Comparison of ENCODE assay signal across 1 cellular context in the genomic region with DNA sequence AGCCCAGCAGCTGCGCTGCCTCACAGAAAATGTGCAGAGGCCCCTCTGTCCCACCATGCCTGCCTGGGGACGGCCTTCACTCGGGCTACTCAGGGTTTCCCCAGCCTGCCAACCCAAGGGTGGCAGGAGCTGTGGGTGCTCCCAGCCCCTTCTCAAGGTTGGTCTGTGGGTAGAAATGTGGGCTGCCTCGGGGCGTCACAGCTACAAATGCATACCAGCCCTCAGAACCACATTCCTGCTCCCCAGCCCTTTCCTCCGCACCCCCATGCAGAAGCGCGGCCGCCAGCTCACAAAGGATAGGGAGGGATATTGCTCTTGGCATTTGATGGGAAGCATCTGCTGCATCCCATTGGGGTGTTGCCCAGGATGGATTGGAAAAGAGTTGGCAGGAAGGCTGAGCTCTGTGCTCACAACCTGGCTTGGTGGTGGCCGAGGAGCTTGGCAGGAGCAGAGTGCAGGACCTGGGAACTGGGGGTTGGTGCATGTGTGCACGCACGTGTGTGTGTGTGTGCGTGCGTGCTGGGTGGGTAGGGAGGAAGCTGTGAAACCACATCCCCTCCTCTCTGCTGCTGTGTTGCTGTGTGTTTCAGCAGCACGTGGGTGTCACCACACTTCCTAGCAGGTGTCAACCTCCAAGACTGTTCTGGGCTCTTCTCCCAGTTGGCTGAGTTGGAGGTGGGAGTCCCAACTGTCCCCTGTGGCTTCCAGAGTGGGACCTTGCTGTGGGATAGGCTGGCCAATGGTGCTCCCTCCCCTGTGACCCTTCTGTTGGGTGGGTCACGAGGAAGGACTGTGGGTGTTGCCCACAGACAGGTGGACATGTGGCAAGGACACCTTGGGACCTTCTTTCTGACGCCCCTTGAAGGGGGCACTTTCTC.
TF ChIP-seq lines count a peak whose summit lies in the region.

No MANE protein-coding gene starts in this region.

TF ChIP-seq in GM12878, 131 proteins besides CTCF, POLR2A, EP300 and RAD21 (continued from another document and continues in another):
- TF ChIP-seq CHD2 (IDR thresholded peaks at IDR 0.05; ENCODE audit: borderline replicate concordance, low read depth, low read length) (peak; percentile 93), JUNB (IDR thresholded peaks at IDR 0.05) (no peak; the same call in 1 of the 2 replicates), SPI1 (IDR thresholded peaks at IDR 0.05; ENCODE audit: borderline replicate concordance, insufficient read depth, low read depth, low read length) (peak; percentile 72; the same call in 1 of the 2 replicates), ZNF217 (IDR thresholded peaks at IDR 0.05) (no peak), ZNF207 (IDR thresholded peaks at IDR 0.05; ENCODE audit: borderline replicate concordance) (peak; percentile 75; the same call in 1 of the 2 replicates), NFIC (IDR thresholded peaks at IDR 0.05; ENCODE audit: low read depth, low read length) (no peak), NFXL1 (IDR thresholded peaks at IDR 0.05; ENCODE audit: borderline replicate concordance) (no peak), HDGF (IDR thresholded peaks at IDR 0.05) (peak; percentile 100), KDM1A (IDR thresholded peaks at IDR 0.05; ENCODE audit: borderline replicate concordance) (no peak), CBX5 (IDR thresholded peaks at IDR 0.05; ENCODE audit: low read depth) (no peak), POU2F2 (IDR thresholded peaks at IDR 0.05; ENCODE audit: borderline replicate concordance, low read depth, low read length) (peak; percentile 87), LARP7 (IDR thresholded peaks at IDR 0.05) (no peak; the same call in none of the 2 replicates), MTA2 (IDR thresholded peaks at IDR 0.05; ENCODE audit: low read depth) (peak; percentile 92), ZSCAN29 (IDR thresholded peaks at IDR 0.05) (0 out of 2 replicates have a peak, but pooled peaks have one; percentile 52), STAT3 (IDR thresholded peaks at IDR 0.05; ENCODE audit: low read depth, low read length) (0 out of 2 replicates have a peak, but pooled peaks have one; percentile 62), NFYA (IDR thresholded peaks at IDR 0.05; ENCODE audit: borderline replicate concordance, low read depth, low read length) (no peak), STAT1 (conservative IDR thresholded peaks at IDR 0.05) (no peak), RUNX3 (IDR thresholded peaks at IDR 0.05; ENCODE audit: low read length) (no peak), ZNF384 (IDR thresholded peaks at IDR 0.05; ENCODE audit: borderline replicate concordance, low read depth, low read length) (no peak), GATAD2B (conservative IDR thresholded peaks at IDR 0.05; ENCODE audit: low read depth) (peak; percentile 96), RCOR1 (conservative IDR thresholded peaks at IDR 0.05; ENCODE audit: low read depth, low read length) (0 out of 2 replicates have a peak, but pooled peaks have one; percentile 56), HDAC6 (IDR thresholded peaks at IDR 0.05; ENCODE audit: unreplicated experiment) (no peak)
- TF ChIP-seq, protein P1, sequence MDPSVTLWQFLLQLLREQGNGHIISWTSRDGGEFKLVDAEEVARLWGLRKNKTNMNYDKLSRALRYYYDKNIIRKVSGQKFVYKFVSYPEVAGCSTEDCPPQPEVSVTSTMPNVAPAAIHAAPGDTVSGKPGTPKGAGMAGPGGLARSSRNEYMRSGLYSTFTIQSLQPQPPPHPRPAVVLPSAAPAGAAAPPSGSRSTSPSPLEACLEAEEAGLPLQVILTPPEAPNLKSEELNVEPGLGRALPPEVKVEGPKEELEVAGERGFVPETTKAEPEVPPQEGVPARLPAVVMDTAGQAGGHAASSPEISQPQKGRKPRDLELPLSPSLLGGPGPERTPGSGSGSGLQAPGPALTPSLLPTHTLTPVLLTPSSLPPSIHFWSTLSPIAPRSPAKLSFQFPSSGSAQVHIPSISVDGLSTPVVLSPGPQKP (IDR thresholded peaks at IDR 0.05; ENCODE audit: low read depth, low read length): peak; percentile 55; the same call in 1 of the 2 replicates
- TF ChIP-seq, protein P2, sequence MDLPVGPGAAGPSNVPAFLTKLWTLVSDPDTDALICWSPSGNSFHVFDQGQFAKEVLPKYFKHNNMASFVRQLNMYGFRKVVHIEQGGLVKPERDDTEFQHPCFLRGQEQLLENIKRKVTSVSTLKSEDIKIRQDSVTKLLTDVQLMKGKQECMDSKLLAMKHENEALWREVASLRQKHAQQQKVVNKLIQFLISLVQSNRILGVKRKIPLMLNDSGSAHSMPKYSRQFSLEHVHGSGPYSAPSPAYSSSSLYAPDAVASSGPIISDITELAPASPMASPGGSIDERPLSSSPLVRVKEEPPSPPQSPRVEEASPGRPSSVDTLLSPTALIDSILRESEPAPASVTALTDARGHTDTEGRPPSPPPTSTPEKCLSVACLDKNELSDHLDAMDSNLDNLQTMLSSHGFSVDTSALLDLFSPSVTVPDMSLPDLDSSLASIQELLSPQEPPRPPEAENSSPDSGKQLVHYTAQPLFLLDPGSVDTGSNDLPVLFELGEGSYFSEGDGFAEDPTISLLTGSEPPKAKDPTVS (IDR thresholded peaks at IDR 0.05; ENCODE audit: low read depth, low read length): 0 out of 2 replicates have a peak, but pooled peaks have one; percentile 28
- TF ChIP-seq, protein P3, sequence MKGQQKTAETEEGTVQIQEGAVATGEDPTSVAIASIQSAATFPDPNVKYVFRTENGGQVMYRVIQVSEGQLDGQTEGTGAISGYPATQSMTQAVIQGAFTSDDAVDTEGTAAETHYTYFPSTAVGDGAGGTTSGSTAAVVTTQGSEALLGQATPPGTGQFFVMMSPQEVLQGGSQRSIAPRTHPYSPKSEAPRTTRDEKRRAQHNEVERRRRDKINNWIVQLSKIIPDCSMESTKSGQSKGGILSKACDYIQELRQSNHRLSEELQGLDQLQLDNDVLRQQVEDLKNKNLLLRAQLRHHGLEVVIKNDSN (IDR thresholded peaks at IDR 0.05; ENCODE audit: borderline replicate concordance, extremely low read length, insufficient read depth, low read depth, low read length): peak; percentile 82
- TF ChIP-seq, protein P4, sequence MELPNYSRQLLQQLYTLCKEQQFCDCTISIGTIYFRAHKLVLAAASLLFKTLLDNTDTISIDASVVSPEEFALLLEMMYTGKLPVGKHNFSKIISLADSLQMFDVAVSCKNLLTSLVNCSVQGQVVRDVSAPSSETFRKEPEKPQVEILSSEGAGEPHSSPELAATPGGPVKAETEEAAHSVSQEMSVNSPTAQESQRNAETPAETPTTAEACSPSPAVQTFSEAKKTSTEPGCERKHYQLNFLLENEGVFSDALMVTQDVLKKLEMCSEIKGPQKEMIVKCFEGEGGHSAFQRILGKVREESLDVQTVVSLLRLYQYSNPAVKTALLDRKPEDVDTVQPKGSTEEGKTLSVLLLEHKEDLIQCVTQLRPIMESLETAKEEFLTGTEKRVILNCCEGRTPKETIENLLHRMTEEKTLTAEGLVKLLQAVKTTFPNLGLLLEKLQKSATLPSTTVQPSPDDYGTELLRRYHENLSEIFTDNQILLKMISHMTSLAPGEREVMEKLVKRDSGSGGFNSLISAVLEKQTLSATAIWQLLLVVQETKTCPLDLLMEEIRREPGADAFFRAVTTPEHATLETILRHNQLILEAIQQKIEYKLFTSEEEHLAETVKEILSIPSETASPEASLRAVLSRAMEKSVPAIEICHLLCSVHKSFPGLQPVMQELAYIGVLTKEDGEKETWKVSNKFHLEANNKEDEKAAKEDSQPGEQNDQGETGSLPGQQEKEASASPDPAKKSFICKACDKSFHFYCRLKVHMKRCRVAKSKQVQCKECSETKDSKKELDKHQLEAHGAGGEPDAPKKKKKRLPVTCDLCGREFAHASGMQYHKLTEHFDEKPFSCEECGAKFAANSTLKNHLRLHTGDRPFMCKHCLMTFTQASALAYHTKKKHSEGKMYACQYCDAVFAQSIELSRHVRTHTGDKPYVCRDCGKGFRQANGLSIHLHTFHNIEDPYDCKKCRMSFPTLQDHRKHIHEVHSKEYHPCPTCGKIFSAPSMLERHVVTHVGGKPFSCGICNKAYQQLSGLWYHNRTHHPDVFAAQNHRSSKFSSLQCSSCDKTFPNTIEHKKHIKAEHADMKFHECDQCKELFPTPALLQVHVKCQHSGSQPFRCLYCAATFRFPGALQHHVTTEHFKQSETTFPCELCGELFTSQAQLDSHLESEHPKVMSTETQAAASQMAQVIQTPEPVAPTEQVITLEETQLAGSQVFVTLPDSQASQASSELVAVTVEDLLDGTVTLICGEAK (IDR thresholded peaks at IDR 0.05; ENCODE audit: borderline replicate concordance): peak; percentile 59; the same call in 1 of the 2 replicates
- TF ChIP-seq, protein P5, sequence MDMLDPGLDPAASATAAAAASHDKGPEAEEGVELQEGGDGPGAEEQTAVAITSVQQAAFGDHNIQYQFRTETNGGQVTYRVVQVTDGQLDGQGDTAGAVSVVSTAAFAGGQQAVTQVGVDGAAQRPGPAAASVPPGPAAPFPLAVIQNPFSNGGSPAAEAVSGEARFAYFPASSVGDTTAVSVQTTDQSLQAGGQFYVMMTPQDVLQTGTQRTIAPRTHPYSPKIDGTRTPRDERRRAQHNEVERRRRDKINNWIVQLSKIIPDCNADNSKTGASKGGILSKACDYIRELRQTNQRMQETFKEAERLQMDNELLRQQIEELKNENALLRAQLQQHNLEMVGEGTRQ (IDR thresholded peaks at IDR 0.05; ENCODE audit: borderline replicate concordance, low read depth, low read length): peak; percentile 74
- TF ChIP-seq, protein P6, sequence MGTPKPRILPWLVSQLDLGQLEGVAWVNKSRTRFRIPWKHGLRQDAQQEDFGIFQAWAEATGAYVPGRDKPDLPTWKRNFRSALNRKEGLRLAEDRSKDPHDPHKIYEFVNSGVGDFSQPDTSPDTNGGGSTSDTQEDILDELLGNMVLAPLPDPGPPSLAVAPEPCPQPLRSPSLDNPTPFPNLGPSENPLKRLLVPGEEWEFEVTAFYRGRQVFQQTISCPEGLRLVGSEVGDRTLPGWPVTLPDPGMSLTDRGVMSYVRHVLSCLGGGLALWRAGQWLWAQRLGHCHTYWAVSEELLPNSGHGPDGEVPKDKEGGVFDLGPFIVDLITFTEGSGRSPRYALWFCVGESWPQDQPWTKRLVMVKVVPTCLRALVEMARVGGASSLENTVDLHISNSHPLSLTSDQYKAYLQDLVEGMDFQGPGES (IDR thresholded peaks at IDR 0.05): no peak
- TF ChIP-seq, protein P7, sequence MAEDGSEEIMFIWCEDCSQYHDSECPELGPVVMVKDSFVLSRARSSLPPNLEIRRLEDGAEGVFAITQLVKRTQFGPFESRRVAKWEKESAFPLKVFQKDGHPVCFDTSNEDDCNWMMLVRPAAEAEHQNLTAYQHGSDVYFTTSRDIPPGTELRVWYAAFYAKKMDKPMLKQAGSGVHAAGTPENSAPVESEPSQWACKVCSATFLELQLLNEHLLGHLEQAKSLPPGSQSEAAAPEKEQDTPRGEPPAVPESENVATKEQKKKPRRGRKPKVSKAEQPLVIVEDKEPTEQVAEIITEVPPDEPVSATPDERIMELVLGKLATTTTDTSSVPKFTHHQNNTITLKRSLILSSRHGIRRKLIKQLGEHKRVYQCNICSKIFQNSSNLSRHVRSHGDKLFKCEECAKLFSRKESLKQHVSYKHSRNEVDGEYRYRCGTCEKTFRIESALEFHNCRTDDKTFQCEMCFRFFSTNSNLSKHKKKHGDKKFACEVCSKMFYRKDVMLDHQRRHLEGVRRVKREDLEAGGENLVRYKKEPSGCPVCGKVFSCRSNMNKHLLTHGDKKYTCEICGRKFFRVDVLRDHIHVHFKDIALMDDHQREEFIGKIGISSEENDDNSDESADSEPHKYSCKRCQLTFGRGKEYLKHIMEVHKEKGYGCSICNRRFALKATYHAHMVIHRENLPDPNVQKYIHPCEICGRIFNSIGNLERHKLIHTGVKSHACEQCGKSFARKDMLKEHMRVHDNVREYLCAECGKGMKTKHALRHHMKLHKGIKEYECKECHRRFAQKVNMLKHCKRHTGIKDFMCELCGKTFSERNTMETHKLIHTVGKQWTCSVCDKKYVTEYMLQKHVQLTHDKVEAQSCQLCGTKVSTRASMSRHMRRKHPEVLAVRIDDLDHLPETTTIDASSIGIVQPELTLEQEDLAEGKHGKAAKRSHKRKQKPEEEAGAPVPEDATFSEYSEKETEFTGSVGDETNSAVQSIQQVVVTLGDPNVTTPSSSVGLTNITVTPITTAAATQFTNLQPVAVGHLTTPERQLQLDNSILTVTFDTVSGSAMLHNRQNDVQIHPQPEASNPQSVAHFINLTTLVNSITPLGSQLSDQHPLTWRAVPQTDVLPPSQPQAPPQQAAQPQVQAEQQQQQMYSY (CRISPR knock-in tag; IDR thresholded peaks at IDR 0.05): no peak
- TF ChIP-seq, protein P8, sequence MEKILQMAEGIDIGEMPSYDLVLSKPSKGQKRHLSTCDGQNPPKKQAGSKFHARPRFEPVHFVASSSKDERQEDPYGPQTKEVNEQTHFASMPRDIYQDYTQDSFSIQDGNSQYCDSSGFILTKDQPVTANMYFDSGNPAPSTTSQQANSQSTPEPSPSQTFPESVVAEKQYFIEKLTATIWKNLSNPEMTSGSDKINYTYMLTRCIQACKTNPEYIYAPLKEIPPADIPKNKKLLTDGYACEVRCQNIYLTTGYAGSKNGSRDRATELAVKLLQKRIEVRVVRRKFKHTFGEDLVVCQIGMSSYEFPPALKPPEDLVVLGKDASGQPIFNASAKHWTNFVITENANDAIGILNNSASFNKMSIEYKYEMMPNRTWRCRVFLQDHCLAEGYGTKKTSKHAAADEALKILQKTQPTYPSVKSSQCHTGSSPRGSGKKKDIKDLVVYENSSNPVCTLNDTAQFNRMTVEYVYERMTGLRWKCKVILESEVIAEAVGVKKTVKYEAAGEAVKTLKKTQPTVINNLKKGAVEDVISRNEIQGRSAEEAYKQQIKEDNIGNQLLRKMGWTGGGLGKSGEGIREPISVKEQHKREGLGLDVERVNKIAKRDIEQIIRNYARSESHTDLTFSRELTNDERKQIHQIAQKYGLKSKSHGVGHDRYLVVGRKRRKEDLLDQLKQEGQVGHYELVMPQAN (conservative IDR thresholded peaks at IDR 0.05): peak; percentile 63; the same call in 1 of the 2 replicates
- TF ChIP-seq, protein P9, sequence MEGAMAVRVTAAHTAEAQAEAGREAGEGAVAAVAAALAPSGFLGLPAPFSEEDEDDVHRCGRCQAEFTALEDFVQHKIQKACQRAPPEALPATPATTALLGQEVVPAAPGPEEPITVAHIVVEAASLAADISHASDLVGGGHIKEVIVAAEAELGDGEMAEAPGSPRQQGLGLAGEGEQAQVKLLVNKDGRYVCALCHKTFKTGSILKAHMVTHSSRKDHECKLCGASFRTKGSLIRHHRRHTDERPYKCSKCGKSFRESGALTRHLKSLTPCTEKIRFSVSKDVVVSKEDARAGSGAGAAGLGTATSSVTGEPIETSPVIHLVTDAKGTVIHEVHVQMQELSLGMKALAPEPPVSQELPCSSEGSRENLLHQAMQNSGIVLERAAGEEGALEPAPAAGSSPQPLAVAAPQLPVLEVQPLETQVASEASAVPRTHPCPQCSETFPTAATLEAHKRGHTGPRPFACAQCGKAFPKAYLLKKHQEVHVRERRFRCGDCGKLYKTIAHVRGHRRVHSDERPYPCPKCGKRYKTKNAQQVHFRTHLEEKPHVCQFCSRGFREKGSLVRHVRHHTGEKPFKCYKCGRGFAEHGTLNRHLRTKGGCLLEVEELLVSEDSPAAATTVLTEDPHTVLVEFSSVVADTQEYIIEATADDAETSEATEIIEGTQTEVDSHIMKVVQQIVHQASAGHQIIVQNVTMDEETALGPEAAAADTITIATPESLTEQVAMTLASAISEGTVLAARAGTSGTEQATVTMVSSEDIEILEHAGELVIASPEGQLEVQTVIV (IDR thresholded peaks at IDR 0.05; ENCODE audit: borderline replicate concordance, partially characterized antibody): peak; percentile 46
- TF ChIP-seq, protein P10, sequence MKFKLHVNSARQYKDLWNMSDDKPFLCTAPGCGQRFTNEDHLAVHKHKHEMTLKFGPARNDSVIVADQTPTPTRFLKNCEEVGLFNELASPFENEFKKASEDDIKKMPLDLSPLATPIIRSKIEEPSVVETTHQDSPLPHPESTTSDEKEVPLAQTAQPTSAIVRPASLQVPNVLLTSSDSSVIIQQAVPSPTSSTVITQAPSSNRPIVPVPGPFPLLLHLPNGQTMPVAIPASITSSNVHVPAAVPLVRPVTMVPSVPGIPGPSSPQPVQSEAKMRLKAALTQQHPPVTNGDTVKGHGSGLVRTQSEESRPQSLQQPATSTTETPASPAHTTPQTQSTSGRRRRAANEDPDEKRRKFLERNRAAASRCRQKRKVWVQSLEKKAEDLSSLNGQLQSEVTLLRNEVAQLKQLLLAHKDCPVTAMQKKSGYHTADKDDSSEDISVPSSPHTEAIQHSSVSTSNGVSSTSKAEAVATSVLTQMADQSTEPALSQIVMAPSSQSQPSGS (IDR thresholded peaks at IDR 0.05; ENCODE audit: low read length): no peak
